In genomic region chr11:843818-844692, GRCh38 we compare ENCODE assay signal across 8 cellular contexts. TPM values are rescaled to one million over a fixed set of nuclear protein-coding genes. Genes with fewer than 3 reads are reported as not detected.
DNase-seq lines count a peak whose midpoint lies in the region; ATAC-seq and TF ChIP-seq lines count a peak whose summit lies in the region.

No MANE protein-coding gene starts in this region.

- TF ChIP-seq CTCF in mammary epithelial cell (conservative IDR thresholded peaks at IDR 0.05 in 1 of 2, IDR thresholded peaks at IDR 0.05 in 1 of 2; ENCODE audit: extremely low read depth in 1 of 2, insufficient read depth in 1 of 2, low read depth in 1 of 2, low read length in 2 of 2): no peak

- H3K9ac ChIP-seq in mammary epithelial cell (ENCODE audit: insufficient read depth, low read length): peak overlapping the region; percentile 43

- peaks cover 9% of the 10 kb centered on the region for H3K36me3 ChIP-seq in mammary epithelial cell (ENCODE audit: insufficient read depth, low read length)

- peaks cover 75% of the 10 kb centered on the region for H3K79me2 ChIP-seq in mammary epithelial cell (ENCODE audit: insufficient read depth, low read length)

- H3K4me1 ChIP-seq in mammary epithelial cell (ENCODE audit: insufficient read depth, low read length): peaks cover 67% of the 10 kb centered on the region

- WGBS in mammary epithelial cell (ENCODE audit: low coverage, missing lambda C conversion rate): 3% methylated on average over 5 of the region's 25 CpGs

- peak; percentile 98 for DNase-seq in EL
- peak; percentile 52 for DNase-seq in NCI-H446 treated with DMSO at 0.1 percent for 48 hours (lab: John Stamatoyannopoulos, UW)
- peak; percentile 40 for DNase-seq in mammary epithelial cell
- peak; percentile 89 for DNase-seq in iris pigment epithelial cell (ENCODE audit: low read depth)
- DNase-seq in smooth muscle cell of the brain vasculature (ENCODE audit: low read depth, low spot score): peak; percentile 77
- no peak for DNase-seq in NCI-H524 treated with DMSO at 0.1 percent for 48 hours (lab: John Stamatoyannopoulos, UW)
- no peak for DNase-seq in NCI-H2227 treated with DMSO at 0.1 percent for 48 hours (lab: John Stamatoyannopoulos, UW)

- peak overlapping the region; percentile 95 for H3K4me2 ChIP-seq in mammary epithelial cell (ENCODE audit: insufficient read depth, low read depth, low read length)

- H3K27me3 ChIP-seq in mammary epithelial cell (ENCODE audit: insufficient read depth, low read length): no peaks in the 10 kb centered on the region

- H2AFZ ChIP-seq in mammary epithelial cell (ENCODE audit: low read depth, low read length): no peak overlapping the region

- no peaks in the 10 kb centered on the region for H3K9me3 ChIP-seq in mammary epithelial cell (replicated peaks; ENCODE audit: insufficient read depth, low read length)

- BruUV-seq in mammary epithelial cell (replicated peaks; lab: Mats Ljungman, UMichigan): no TSS peak

- intact Hi-C loops in mammary epithelial cell (cut with micrococcal nuclease): loop anchor here (5.0 to 10.0 kb wide), 2 partner anchors 37 to 81 kb away; partner anchors contain the start of genes AP2A2, PIDD1 and RPLP2

- ATAC-seq in HG03457 (IDR thresholded peaks at IDR 0.05; ENCODE audit: unreplicated experiment): no peak

- H4K20me1 ChIP-seq in mammary epithelial cell (ENCODE audit: insufficient read depth, low read length): no peaks in the 10 kb centered on the region

- CTCF ChIA-PET in mammary epithelial cell (lab: Charles Lee; ENCODE audit: low non-redundant PET): no interaction called here

- in situ Hi-C loops in mammary epithelial cell (cut with MboI; ENCODE audit: low sequenced_read_pairs in 2 of 2): no loop called here

- peak overlapping the region; percentile 46 for H3K27ac ChIP-seq in mammary epithelial cell (ENCODE audit: insufficient read depth, low read depth, low read length)

- peak overlapping the region; percentile 90 to 98 (median 93) for H3K4me3 ChIP-seq in mammary epithelial cell (replicated peaks in 1 of 3; ENCODE audit: insufficient read depth in 1 of 3, low read depth in 2 of 3, low read length in 3 of 3)

- dilution Hi-C loops in mammary epithelial cell (cut with HindIII; ENCODE audit: low sequenced_read_pairs): loop anchor here (5.0 kb wide), 2 partner anchors 37 to 72 kb away; partner anchors contain the start of genes PIDD1 and RPLP2

RNA-seq across cellular contexts. Expression of gene TSPAN4, which starts 1.4 kb away (rescaled TPM):
- total RNA-seq in mammary epithelial cell: 10 to 100 TPM; 50.3 to 81.7 TPM
- 114 TPM for polyA plus RNA-seq in mammary epithelial cell
- 29.2 TPM for polyA minus RNA-seq in mammary epithelial cell

RNA-seq across cellular contexts. Expression of gene POLR2L, which starts 1.7 kb away (rescaled TPM):
- total RNA-seq in mammary epithelial cell: 100 to 1,000 TPM in 1 of 2 donors, 10 to 100 TPM in 1; 60.0 to 193 TPM
- polyA plus RNA-seq in mammary epithelial cell: 235 TPM
- polyA minus RNA-seq in mammary epithelial cell: 110 TPM

RNA-seq across cellular contexts. Expression of gene CD151, which starts 11.3 kb away (rescaled TPM):
- 100 to 1,000 TPM; 387 to 511 TPM for total RNA-seq in mammary epithelial cell
- 721 TPM for polyA plus RNA-seq in mammary epithelial cell
- 374 TPM for polyA minus RNA-seq in mammary epithelial cell

RNA-seq across cellular contexts. Expression of gene CRACR2B, which starts 16.3 kb away (rescaled TPM):
- total RNA-seq in mammary epithelial cell: under 1 TPM in 1 of 2 donors, not detected in 1; 0.17 TPM
- polyA plus RNA-seq in mammary epithelial cell: 0.25 TPM
- not detected for polyA minus RNA-seq in mammary epithelial cell

RNA-seq across cellular contexts. Expression of gene PNPLA2, which starts 25.3 kb away (rescaled TPM):
- 10 to 100 TPM; 14.7 to 62.6 TPM for total RNA-seq in mammary epithelial cell
- 13.7 TPM for polyA plus RNA-seq in mammary epithelial cell
- polyA minus RNA-seq in mammary epithelial cell: 17.2 TPM

Comparison
In these comparisons a context has a peak if more than half of its experiments do, and no peak if none do; other contexts are left out.
1. DNase-seq: peak in EL (single experiment), NCI-H446 treated with DMSO at 0.1 percent for 48 hours (single experiment), mammary epithelial cell (single experiment), iris pigment epithelial cell (single experiment) and smooth muscle cell of the brain vasculature (single experiment); none in NCI-H524 treated with DMSO at 0.1 percent for 48 hours (single experiment) and NCI-H2227 treated with DMSO at 0.1 percent for 48 hours (single experiment).